In the genomic region with DNA sequence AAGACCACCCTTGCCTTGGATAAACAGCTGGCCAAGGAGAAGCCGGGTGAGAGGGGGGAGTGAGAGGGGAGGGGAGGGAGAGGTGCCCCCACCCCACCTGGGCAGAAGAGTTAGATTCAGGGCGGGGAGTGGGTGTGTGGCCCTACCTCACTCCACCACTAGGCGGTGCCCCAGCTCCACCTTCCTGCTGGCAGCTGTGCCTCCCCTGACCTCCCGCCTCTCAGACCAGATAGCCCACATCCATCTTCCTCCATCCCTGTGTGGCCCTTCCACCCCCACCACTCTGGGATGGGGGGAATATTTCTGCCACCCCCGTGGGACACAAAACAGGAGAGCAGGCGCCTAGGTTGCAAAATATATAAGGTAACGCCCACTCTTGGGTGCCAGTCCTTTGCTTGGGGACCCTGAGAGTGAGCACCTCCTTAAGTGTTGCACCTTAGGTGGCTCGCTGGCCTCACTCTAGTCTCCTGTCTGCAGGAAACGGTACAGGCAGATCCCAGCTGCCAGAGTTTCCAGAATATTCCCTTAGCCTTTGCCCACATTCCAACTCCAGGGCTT, we compare ENCODE assay signal across 8 cellular contexts. TPM values are rescaled to one million over a fixed set of nuclear protein-coding genes. Genes with fewer than 3 reads are reported as not detected.
DNase-seq lines count a peak whose midpoint lies in the region; ATAC-seq and TF ChIP-seq lines count a peak whose summit lies in the region.

No MANE protein-coding gene starts in this region.

- no peak overlapping the region for H3K27ac Mint-ChIP-seq in progenitor cell of endocrine pancreas

- intact Hi-C loops in Right ventricle myocardium inferior (cut with DNase I) = loop anchor here (5.0 kb wide), 2 partner anchors 92 to 182 kb away; a partner anchor contains a TSS
- intact Hi-C loops in cardiac septum (cut with DNase I) = loop anchor here (2.0 to 5.0 kb wide), 2 partner anchors 87 to 183 kb away; no protein-coding TSS in a partner anchor

- peak; percentile 37 for ATAC-seq in Right ventricle myocardium inferior
- ATAC-seq in HG02623 (IDR thresholded peaks at IDR 0.05; ENCODE audit: unreplicated experiment) = no peak
- no peak for ATAC-seq in GM18858 (IDR thresholded peaks at IDR 0.05; ENCODE audit: unreplicated experiment)

- no peaks in the 10 kb centered on the region for H3K9me3 Mint-ChIP-seq in progenitor cell of endocrine pancreas (ENCODE audit: low read depth)

- no peak overlapping the region for H3K4me3 Mint-ChIP-seq in progenitor cell of endocrine pancreas (ENCODE audit: low read depth)

- TF ChIP-seq CTCF in progenitor cell of endocrine pancreas (IDR thresholded peaks at IDR 0.05; ENCODE audit: unreplicated experiment) = peak; percentile 76

- no peaks in the 10 kb centered on the region for H3K27me3 Mint-ChIP-seq in progenitor cell of endocrine pancreas

- H3K4me1 Mint-ChIP-seq in progenitor cell of endocrine pancreas (ENCODE audit: low read depth) = no peaks in the 10 kb centered on the region

- no peak for DNase-seq in Right ventricle myocardium inferior (ENCODE audit: missing footprints)
- no peak for DNase-seq in cardiac septum (ENCODE audit: low spot score)
- peak; percentile 33 for DNase-seq in NCI-H82 treated with DMSO at 0.1 percent for 48 hours (lab: John Stamatoyannopoulos, UW; ENCODE audit: unreplicated experiment)
- peak; percentile 58 for DNase-seq in activated T-cell treated with anti-CD3 and anti-CD28 coated beads for 48 hours (ENCODE audit: low read depth)
- peak; percentile 16 for DNase-seq in fibroblast of peridontal ligament (ENCODE audit: extremely low read depth)
- DNase-seq in progenitor cell of endocrine pancreas (ENCODE audit: low spot score, unreplicated experiment) = peak; percentile 59

- H3K36me3 Mint-ChIP-seq in progenitor cell of endocrine pancreas (ENCODE audit: insufficient read depth) = peaks cover 19% of the 10 kb centered on the region

RNA-seq across cellular contexts. Expression of a gene that starts 13.8 kb away (rescaled TPM):
- total RNA-seq in Right ventricle myocardium inferior (60.5 TPM), cardiac septum (42.6 TPM), progenitor cell of endocrine pancreas (0.41 and 0.64 TPM in 2 replicates)

RNA-seq across cellular contexts. Expression of a gene that starts 45.9 kb away (rescaled TPM):
- total RNA-seq in Right ventricle myocardium inferior (172 TPM), cardiac septum (136 TPM), progenitor cell of endocrine pancreas (301 and 312 TPM in 2 replicates)

Comparison
In these comparisons a context has a peak if more than half of its experiments do, and no peak if none do; other contexts are left out.
1. DNase-seq: peak in NCI-H82 treated with DMSO at 0.1 percent for 48 hours (single experiment), activated T-cell treated with anti-CD3 and anti-CD28 coated beads for 48 hours (single experiment), fibroblast of peridontal ligament (single experiment) and progenitor cell of endocrine pancreas (single experiment); none in Right ventricle myocardium inferior (single experiment) and cardiac septum (single experiment).
2. RNA of a gene that starts 13.8 kb away (total RNA-seq): 60.5 TPM in Right ventricle myocardium inferior (single experiment) and 42.6 TPM in cardiac septum (single experiment); 0.41 to 0.64 TPM in progenitor cell of endocrine pancreas; every median in the first group is over 10 times any median in the second.